Comparison of ENCODE assay signal across 8 cellular contexts in the genomic region with DNA sequence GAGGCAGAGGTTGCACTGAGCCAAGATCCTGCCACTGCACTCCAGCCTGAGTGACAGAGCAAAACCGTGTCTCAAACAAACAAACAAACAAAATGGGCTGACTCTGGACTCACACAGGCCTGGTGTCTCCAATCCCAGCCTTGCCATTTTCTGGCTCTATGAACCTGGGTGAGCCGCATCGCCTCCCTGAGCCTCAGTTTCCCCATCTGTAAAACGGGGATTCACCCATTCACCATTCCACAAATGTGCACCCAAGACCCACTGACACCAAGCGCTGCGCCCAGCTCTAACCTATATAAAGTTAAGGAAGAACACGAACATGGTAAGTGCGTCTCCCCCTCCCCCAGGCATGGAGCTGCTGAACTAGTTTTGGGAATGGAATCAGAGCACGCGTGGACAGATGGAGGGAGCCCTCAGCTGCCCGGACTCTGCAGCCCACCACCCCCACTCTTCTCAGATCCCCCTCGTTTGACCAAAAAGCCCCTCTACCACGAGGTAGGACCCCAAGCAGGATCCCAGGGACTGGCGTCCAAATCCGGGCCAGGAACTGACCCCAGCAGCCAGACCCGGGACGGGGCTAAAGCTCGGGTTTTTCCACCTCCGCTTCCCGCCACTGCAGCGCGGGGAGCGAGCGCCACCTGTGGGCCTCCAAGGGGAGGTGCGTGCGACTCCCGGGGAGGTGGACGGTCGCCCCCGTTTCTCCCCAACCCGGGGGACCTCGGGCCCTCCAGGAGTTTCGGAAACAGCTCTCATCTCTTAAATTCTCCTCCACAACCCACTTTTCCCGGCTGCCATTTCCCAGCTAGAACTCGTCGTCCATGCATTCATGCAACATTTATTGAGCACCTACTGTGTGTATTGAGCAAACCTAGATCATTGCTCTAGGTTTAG. TPM values are rescaled to one million over a fixed set of nuclear protein-coding genes. Genes with fewer than 3 reads are reported as not detected.
DNase-seq lines count a peak whose midpoint lies in the region; ATAC-seq and TF ChIP-seq lines count a peak whose summit lies in the region.

No MANE protein-coding gene starts in this region.

- H3K36me3 Mint-ChIP-seq in dendritic cell treated with granulocyte-macrophage colony-stimulating factor and Interleukin-4, amounts not matched to agents 40 ng/mL and 50 ng/mL, for 4 days (ENCODE audit: low read depth): no peaks in the 10 kb centered on the region

- ATAC-seq in GM18505 (IDR thresholded peaks at IDR 0.05; ENCODE audit: unreplicated experiment): no peak
- ATAC-seq in GM19324 (IDR thresholded peaks at IDR 0.05; ENCODE audit: low FRiP score, unreplicated experiment): no peak

- peaks cover 24% of the 10 kb centered on the region for H3K27me3 Mint-ChIP-seq in dendritic cell treated with granulocyte-macrophage colony-stimulating factor and Interleukin-4, amounts not matched to agents 40 ng/mL and 50 ng/mL, for 4 days

- CTCF ChIA-PET in GM10248 (lab: Yijun Ruan, JAX): interaction anchor here (0.6 to 6.3 kb wide), 61 partner anchors 9 to 461 kb away, joined by 3 to 106 read pairs (median 4); a partner anchor contains a TSS

- H3K4me3 Mint-ChIP-seq in dendritic cell treated with granulocyte-macrophage colony-stimulating factor and Interleukin-4, amounts not matched to agents 40 ng/mL and 50 ng/mL, for 4 days: peak overlapping the region; percentile 58

- intact Hi-C loops in dendritic cell treated with granulocyte-macrophage colony-stimulating factor and Interleukin-4, amounts not matched to agents 40 ng/mL and 50 ng/mL, for 4 days (cut with micrococcal nuclease): loop anchor here (5.0 kb wide), 1 partner anchor 151 kb away; no protein-coding TSS in a partner anchor

- POLR2A ChIA-PET in GM10248 (lab: Yijun Ruan, JAX): no interaction called here

- no peaks in the 10 kb centered on the region for H3K9me3 Mint-ChIP-seq in dendritic cell treated with granulocyte-macrophage colony-stimulating factor and Interleukin-4, amounts not matched to agents 40 ng/mL and 50 ng/mL, for 4 days

- H3K4me1 Mint-ChIP-seq in dendritic cell treated with granulocyte-macrophage colony-stimulating factor and Interleukin-4, amounts not matched to agents 40 ng/mL and 50 ng/mL, for 4 days (ENCODE audit: low read depth): peaks cover 40% of the 10 kb centered on the region

- no peak for TF ChIP-seq POLR2A in GM18505 (IDR thresholded peaks at IDR 0.05; ENCODE audit: borderline replicate concordance, extremely low read depth, insufficient read depth, insufficient read length)

- peak; percentile 95 for TF ChIP-seq CTCF in GM10248 (IDR thresholded peaks at IDR 0.05; ENCODE audit: control extremely low read depth, extremely low read depth, low read depth, missing control alignments)

- H3K27ac Mint-ChIP-seq in dendritic cell treated with granulocyte-macrophage colony-stimulating factor and Interleukin-4, amounts not matched to agents 40 ng/mL and 50 ng/mL, for 4 days: no peak overlapping the region

- DNase-seq in GM10248 (ENCODE audit: extremely low spot score) (peak; percentile 89), M059J (ENCODE audit: low read depth) (peak; percentile 39), medulla oblongata (ENCODE audit: extremely low spot score) (peak; percentile 46)
- DNase-seq in activated CD4-positive, alpha-beta T cell treated with anti-CD3 and anti-CD28 coated beads for 4 hours: peak; percentile 55 to 62
- peak; percentile 42 for DNase-seq in stimulated activated CD8-positive, alpha-beta memory T cell treated with anti-CD3 and anti-CD28 coated beads, Interleukin-7, amount 100 ng/mL, for 24 hours (ENCODE audit: low read depth)

RNA-seq across cellular contexts. Expression of a gene that starts 33.0 kb away (rescaled TPM):
- 13.0 and 13.8 TPM in 2 replicates for total RNA-seq in M059J (2014; rRNA removed; shearing (Covaris generic))

Comparison
In these comparisons a context has a peak if more than half of its experiments do, and no peak if none do; other contexts are left out.
1. DNase-seq: peak in every context shown above with its lines; median percentile 89 in GM10248; 58 in activated CD4-positive, alpha-beta T cell treated with anti-CD3 and anti-CD28 coated beads for 4 hours; 46 in medulla oblongata; 42 in stimulated activated CD8-positive, alpha-beta memory T cell treated with anti-CD3 and anti-CD28 coated beads, Interleukin-7, amount 100 ng/mL, for 24 hours; 39 in M059J.